In genomic region chr19:40283414-40284250, GRCh38 we compare ENCODE assay signal across 8 cellular contexts. TPM values are rescaled to one million over a fixed set of nuclear protein-coding genes. Genes with fewer than 3 reads are reported as not detected.
DNase-seq lines count a peak whose midpoint lies in the region; ATAC-seq and TF ChIP-seq lines count a peak whose summit lies in the region.

No MANE protein-coding gene starts in this region.

- 0 to 25% methylated on average over 2 to 12 of the region's 12 CpGs for WGBS in testis, 2 donors

- no peak for DNase-seq in activated CD4-positive, alpha-beta T cell treated with anti-CD3 and anti-CD28 coated beads, Interleukin-2, amount 10 ng/mL, durations not matched to agents 7 days and 5 days
- DNase-seq in activated CD4-positive, alpha-beta T cell treated with anti-CD3 and anti-CD28 coated beads for 1 hour = no peak
- DNase-seq in activated naive CD8-positive, alpha-beta T cell treated with anti-CD3 and anti-CD28 coated beads, Interleukin-2, amount 50 U/mL, for 24 hours = peak; percentile 9
- DNase-seq in kidney epithelial cell (ENCODE audit: low read depth) (no peak), testis (no peak), NCI-H1694 (lab: John Stamatoyannopoulos, UW) (no peak), GM10248 (ENCODE audit: extremely low spot score) (no peak), mucosa of gallbladder (ENCODE audit: low spot score) (no peak)

- peak overlapping the region; percentile 96 for H3K4me3 Mint-ChIP-seq in activated CD4-positive, alpha-beta T cell treated with anti-CD3 and anti-CD28 coated beads, Interleukin-2, amount 10 ng/mL, durations not matched to agents 7 days and 5 days
- peak overlapping the region; percentile 97 for H3K4me3 Mint-ChIP-seq in activated naive CD8-positive, alpha-beta T cell treated with anti-CD3 and anti-CD28 coated beads, Interleukin-2, amount 50 U/mL, for 24 hours

- H3K27me3 ChIP-seq in kidney epithelial cell (ENCODE audit: control insufficient read depth, insufficient read depth, low read length) = no peaks in the 10 kb centered on the region
- no peaks in the 10 kb centered on the region for H3K27me3 ChIP-seq in testis

- CTCF ChIA-PET in activated CD4-positive, alpha-beta T cell treated with anti-CD3 and anti-CD28 coated beads, Interleukin-2, amount 10 ng/mL, durations not matched to agents 7 days and 5 days (lab: Charles Lee) = interaction anchor here (1.1 kb wide), 1 partner anchor 17 kb away, joined by 3 read pairs; no protein-coding TSS in a partner anchor
- CTCF ChIA-PET in GM10248 (lab: Yijun Ruan, JAX) = interaction anchor here (4.3 kb wide), 1 partner anchor 21 kb away, joined by 24 read pairs; no protein-coding TSS in a partner anchor

- H3K36me3 ChIP-seq in kidney epithelial cell (ENCODE audit: control insufficient read depth, insufficient read depth, low read length) (peaks cover 1% of the 10 kb centered on the region), testis (ENCODE audit: low read depth, missing control alignments) (no peaks in the 10 kb centered on the region)

- H3K9me3 Mint-ChIP-seq in activated CD4-positive, alpha-beta T cell treated with anti-CD3 and anti-CD28 coated beads, Interleukin-2, amount 10 ng/mL, durations not matched to agents 7 days and 5 days = no peaks in the 10 kb centered on the region
- H3K9me3 Mint-ChIP-seq in activated naive CD8-positive, alpha-beta T cell treated with anti-CD3 and anti-CD28 coated beads, Interleukin-2, amount 50 U/mL, for 24 hours = no peaks in the 10 kb centered on the region

- intact Hi-C loops in testis (cut with DNase I; ENCODE audit: low total_unique reads) = no loop called here

- peaks cover 54% of the 10 kb centered on the region for H3K4me1 Mint-ChIP-seq in activated CD4-positive, alpha-beta T cell treated with anti-CD3 and anti-CD28 coated beads, Interleukin-2, amount 10 ng/mL, durations not matched to agents 7 days and 5 days
- H3K4me1 Mint-ChIP-seq in activated naive CD8-positive, alpha-beta T cell treated with anti-CD3 and anti-CD28 coated beads, Interleukin-2, amount 50 U/mL, for 24 hours = peaks cover 63% of the 10 kb centered on the region

- no peaks in the 10 kb centered on the region for H3K27me3 Mint-ChIP-seq in activated CD4-positive, alpha-beta T cell treated with anti-CD3 and anti-CD28 coated beads, Interleukin-2, amount 10 ng/mL, durations not matched to agents 7 days and 5 days
- peaks cover 2% of the 10 kb centered on the region for H3K27me3 Mint-ChIP-seq in activated naive CD8-positive, alpha-beta T cell treated with anti-CD3 and anti-CD28 coated beads, Interleukin-2, amount 50 U/mL, for 24 hours

- H3K4me3 ChIP-seq in kidney epithelial cell (ENCODE audit: low read depth, low read length) = peak overlapping the region; percentile 94
- peak overlapping the region in 1 of 2 donors; percentile 95 for H3K4me3 ChIP-seq in testis

- no peaks in the 10 kb centered on the region for H3K36me3 Mint-ChIP-seq in activated CD4-positive, alpha-beta T cell treated with anti-CD3 and anti-CD28 coated beads, Interleukin-2, amount 10 ng/mL, durations not matched to agents 7 days and 5 days (ENCODE audit: low read depth)
- H3K36me3 Mint-ChIP-seq in activated naive CD8-positive, alpha-beta T cell treated with anti-CD3 and anti-CD28 coated beads, Interleukin-2, amount 50 U/mL, for 24 hours (ENCODE audit: low read depth) = peaks cover 9% of the 10 kb centered on the region

- no peak for TF ChIP-seq CTCF in kidney epithelial cell (IDR thresholded peaks at IDR 0.05; ENCODE audit: insufficient read depth, low read length, poor library complexity, severe bottlenecking)
- TF ChIP-seq CTCF in testis (IDR thresholded peaks at IDR 0.05) = no peak
- no peak for TF ChIP-seq CTCF in GM10248 (IDR thresholded peaks at IDR 0.05; ENCODE audit: control extremely low read depth, extremely low read depth, low read depth, missing control alignments)

- ATAC-seq in activated naive CD8-positive, alpha-beta T cell treated with anti-CD3 and anti-CD28 coated beads, Interleukin-2, amount 50 U/mL, for 24 hours = no peak

- H3K27ac Mint-ChIP-seq in activated CD4-positive, alpha-beta T cell treated with anti-CD3 and anti-CD28 coated beads, Interleukin-2, amount 10 ng/mL, durations not matched to agents 7 days and 5 days = peak overlapping the region; percentile 99
- H3K27ac Mint-ChIP-seq in activated naive CD8-positive, alpha-beta T cell treated with anti-CD3 and anti-CD28 coated beads, Interleukin-2, amount 50 U/mL, for 24 hours = peak overlapping the region; percentile 96

- no peak for TF ChIP-seq POLR2A in testis (IDR thresholded peaks at IDR 0.05)

- POLR2A ChIA-PET in activated CD4-positive, alpha-beta T cell treated with anti-CD3 and anti-CD28 coated beads, Interleukin-2, amount 10 ng/mL, durations not matched to agents 7 days and 5 days (lab: Charles Lee) = no interaction called here
- POLR2A ChIA-PET in GM10248 (lab: Yijun Ruan, JAX) = interaction anchor here (0.6 to 0.7 kb wide), 2 partner anchors 27 to 332 kb away, joined by 3 read pairs; no protein-coding TSS in a partner anchor

- H3K27ac ChIP-seq in testis = peak overlapping the region; percentile 95 to 98

- H3K4me1 ChIP-seq in testis = peaks cover 70% of the 10 kb centered on the region

- H3K9me3 ChIP-seq in testis = no peaks in the 10 kb centered on the region

RNA-seq across cellular contexts. Expression of gene AKT2, which starts 1.5 kb away (rescaled TPM):
- total RNA-seq in activated CD4-positive, alpha-beta T cell treated with anti-CD3 and anti-CD28 coated beads, Interleukin-2, amount 10 ng/mL, durations not matched to agents 7 days and 5 days = 100 to 1,000 TPM; 131 to 148 TPM
- total RNA-seq in kidney epithelial cell = 72.3 and 73.5 TPM in 2 replicates
- total RNA-seq in testis = 100 to 1,000 TPM; 195 to 229 TPM
- 154 TPM for polyA plus RNA-seq in testis (ENCODE audit: insufficient read depth, low read depth, low replicate concordance)
- 119 TPM for total RNA-seq in mucosa of gallbladder

RNA-seq across cellular contexts. Expression of gene CCNP, which starts 57.1 kb away (rescaled TPM):
- under 1 TPM; 0.27 to 0.35 TPM for total RNA-seq in activated CD4-positive, alpha-beta T cell treated with anti-CD3 and anti-CD28 coated beads, Interleukin-2, amount 10 ng/mL, durations not matched to agents 7 days and 5 days
- 0.17 and 1.3 TPM in 2 replicates for total RNA-seq in kidney epithelial cell
- total RNA-seq in testis = 1 to 10 TPM; 1.2 to 2.3 TPM
- polyA plus RNA-seq in testis (ENCODE audit: insufficient read depth, low read depth, low replicate concordance) = 0.74 TPM
- total RNA-seq in mucosa of gallbladder = 0.43 TPM
